ENCODE assay signal across 8 cellular contexts in the genomic region with DNA sequence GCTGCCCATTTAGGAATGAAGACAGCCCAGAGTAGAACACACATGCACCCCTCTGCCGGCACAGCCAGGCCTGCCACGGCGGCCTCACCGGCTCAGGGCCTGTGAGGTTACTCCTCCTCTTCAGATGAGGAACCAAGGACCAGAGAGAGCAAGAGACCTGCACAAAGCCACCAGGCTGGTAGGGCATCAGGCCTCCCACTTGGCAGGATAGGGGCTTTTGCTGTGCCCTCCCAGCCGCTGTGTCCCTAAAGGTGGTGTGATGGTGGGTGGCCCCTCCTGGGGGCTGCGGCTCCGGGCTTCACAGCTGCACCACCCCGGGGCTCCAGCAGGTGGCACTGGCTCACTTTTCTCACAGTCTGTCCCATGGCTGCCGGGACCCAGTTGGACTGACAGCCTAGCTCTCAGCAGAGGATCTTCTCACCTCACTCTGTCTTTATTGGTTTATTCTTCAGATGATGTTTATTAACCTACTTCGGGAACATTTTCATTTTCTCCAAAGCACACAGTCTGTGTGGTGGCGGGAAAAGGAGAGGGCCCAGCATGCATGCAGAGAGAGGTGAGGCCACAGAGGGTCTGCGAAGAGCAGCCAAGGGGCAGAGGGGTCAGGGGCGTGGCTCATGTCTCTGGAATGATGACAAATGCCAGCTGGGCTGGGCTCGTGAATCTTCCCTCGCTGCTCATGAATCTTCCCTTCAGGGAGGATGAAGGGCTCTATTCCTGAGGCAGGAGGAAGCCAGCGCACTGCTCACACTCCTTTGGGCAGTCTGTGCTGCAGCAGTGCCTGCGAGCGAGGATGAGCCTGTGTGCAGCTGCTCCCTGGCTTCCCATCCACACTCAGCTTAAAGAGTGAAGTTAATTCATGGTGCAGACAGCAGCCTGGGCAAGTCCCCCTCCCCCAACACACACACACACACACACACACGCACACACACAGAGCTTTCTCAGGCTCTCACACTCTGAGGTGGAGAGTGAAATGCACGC.
DNase-seq lines count a peak whose midpoint lies in the region; TF ChIP-seq lines count a peak whose summit lies in the region.

No MANE protein-coding gene starts in this region.

- no peak for TF ChIP-seq POLR2A in ovary (IDR thresholded peaks at IDR 0.05)

- H3K27ac ChIP-seq in ovary (no peak overlapping the region), tibial artery (no peak overlapping the region)

- DNase-seq in DMS153 treated with DMSO at 0.1 percent for 48 hours (lab: John Stamatoyannopoulos, UW; ENCODE audit: unreplicated experiment): peak; percentile 38
- DNase-seq in HPDE6-E6E7 (ENCODE audit: extremely low spot score): peak; percentile 67
- peak; percentile 65 to 68 for DNase-seq in SHP77 (lab: John Stamatoyannopoulos, UW)
- DNase-seq in activated naive CD4-positive, alpha-beta T cell (lab: John Stamatoyannopoulos, UW): peak; percentile 16 to 62 (median 45)
- peak; percentile 66 for DNase-seq in glomerular visceral epithelial cell (ENCODE audit: extremely low spot score)
- peak; percentile 71 to 87 (median 84) for DNase-seq in ovary
- peak; percentile 75 to 77 for DNase-seq in tibial artery
- no peak for DNase-seq in NCI-H774 (lab: John Stamatoyannopoulos, UW)

- no peaks in the 10 kb centered on the region for H3K9me3 ChIP-seq in ovary
- no peaks in the 10 kb centered on the region for H3K9me3 ChIP-seq in tibial artery

- 27 to 31% (median 30%) methylated on average over 20 of the region's 20 CpGs for WGBS in ovary, 3 donors

- TF ChIP-seq CTCF in ovary (IDR thresholded peaks at IDR 0.05): peak; percentile 83 to 95 (median 89)
- peak; percentile 87 to 93 for TF ChIP-seq CTCF in tibial artery (IDR thresholded peaks at IDR 0.05)

- H3K4me3 ChIP-seq in ovary (no peak overlapping the region), tibial artery (no peak overlapping the region)

- H3K4me1 ChIP-seq in ovary (ENCODE audit: insufficient read depth): peaks cover 12% of the 10 kb centered on the region
- H3K4me1 ChIP-seq in tibial artery: peaks cover 0 to 17% (median 5%) of the 10 kb centered on the region in 4 donors

- TF ChIP-seq EP300 in ovary (IDR thresholded peaks at IDR 0.05): no peak

- H3K27me3 ChIP-seq in ovary (no peaks in the 10 kb centered on the region), tibial artery (no peaks in the 10 kb centered on the region)

- H3K36me3 ChIP-seq in ovary (no peaks in the 10 kb centered on the region), tibial artery (peaks cover 0 to 4% (median 0%) of the 10 kb centered on the region in 3 donors)

- intact Hi-C loops in ovary (cut with DNase I) (loop anchor here (2.0 to 10.0 kb wide), 5 partner anchors 425 to 815 kb away; no protein-coding TSS in a partner anchor), tibial artery (cut with DNase I; ENCODE audit: low total_unique reads) (loop anchor here (1.0 kb wide), 1 partner anchor 574 kb away; no protein-coding TSS in a partner anchor)
